Comparison of ENCODE assay signal across 2 cellular contexts in genomic region chr14:62602712-62603111, GRCh38.
TF ChIP-seq lines count a peak whose summit lies in the region.

No MANE protein-coding gene starts in this region.

TF ChIP-seq in HepG2, 621 proteins besides CTCF, POLR2A, EP300 and RAD21:
- TF ChIP-seq CEBPB (IDR thresholded peaks at IDR 0.05; ENCODE audit: borderline replicate concordance, low read depth, low read length) = peak; percentile 34; the same call in 1 of the 2 replicates
- TF ChIP-seq KMT2B (CRISPR knock-in tag; IDR thresholded peaks at IDR 0.05) = no peak

TF ChIP-seq in IMR-90, 13 proteins besides CTCF, POLR2A, EP300 and RAD21:
- TF ChIP-seq BHLHE40 (IDR thresholded peaks at IDR 0.05; ENCODE audit: low read depth, low read length) (no peak), CEBPB (IDR thresholded peaks at IDR 0.05; ENCODE audit: low read depth, low read length) (peak; percentile 65)
